1 cellular context compared by ENCODE assay signal in the genomic region with DNA sequence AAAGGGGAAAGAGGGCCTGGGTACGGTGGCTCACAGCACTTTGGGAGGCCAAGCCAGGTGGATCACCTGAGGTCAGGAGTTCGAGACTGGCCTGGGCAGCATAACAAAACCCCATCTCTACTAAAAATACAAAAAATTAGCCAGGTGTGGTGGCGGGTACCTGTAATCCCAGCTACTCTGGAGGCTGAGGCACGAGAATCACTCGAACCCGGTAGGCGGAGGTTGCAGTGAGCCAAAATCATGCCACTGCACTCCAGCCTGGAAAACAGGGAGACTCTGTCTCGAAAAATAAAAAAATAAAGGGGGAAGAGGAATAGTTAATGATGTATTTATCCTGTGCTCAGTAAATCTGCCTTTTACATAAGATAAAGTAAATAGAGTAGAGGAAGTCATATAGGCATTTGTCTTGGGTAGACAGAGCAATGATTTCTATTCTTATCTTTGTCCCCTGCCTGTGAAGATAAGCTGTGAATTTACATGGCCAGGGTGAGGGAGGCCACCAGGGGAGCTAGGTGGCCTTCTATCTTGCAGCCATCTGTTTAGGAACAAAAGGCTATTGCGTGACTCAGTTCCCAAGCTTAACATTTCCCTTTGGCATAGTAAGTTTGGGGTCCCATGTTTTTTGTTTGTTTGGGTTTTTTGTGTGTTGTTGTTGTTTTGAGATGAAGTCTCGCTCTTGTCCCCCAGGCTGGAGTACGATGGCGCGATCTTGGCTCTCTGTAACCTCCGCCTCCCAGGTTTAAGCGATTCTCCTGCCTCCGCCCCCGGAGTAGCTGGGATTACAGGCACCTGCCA.
TF ChIP-seq lines count a peak whose summit lies in the region.

No MANE protein-coding gene starts in this region.

TF ChIP-seq in HCT116, 20 proteins besides CTCF, POLR2A, EP300 and RAD21 (continued from another document):
- TF ChIP-seq CBX3 (IDR thresholded peaks at IDR 0.05; ENCODE audit: low read depth) (no peak), ELF1 (IDR thresholded peaks at IDR 0.05; ENCODE audit: borderline replicate concordance, low read depth) (no peak)
- TF ChIP-seq, protein P1, sequence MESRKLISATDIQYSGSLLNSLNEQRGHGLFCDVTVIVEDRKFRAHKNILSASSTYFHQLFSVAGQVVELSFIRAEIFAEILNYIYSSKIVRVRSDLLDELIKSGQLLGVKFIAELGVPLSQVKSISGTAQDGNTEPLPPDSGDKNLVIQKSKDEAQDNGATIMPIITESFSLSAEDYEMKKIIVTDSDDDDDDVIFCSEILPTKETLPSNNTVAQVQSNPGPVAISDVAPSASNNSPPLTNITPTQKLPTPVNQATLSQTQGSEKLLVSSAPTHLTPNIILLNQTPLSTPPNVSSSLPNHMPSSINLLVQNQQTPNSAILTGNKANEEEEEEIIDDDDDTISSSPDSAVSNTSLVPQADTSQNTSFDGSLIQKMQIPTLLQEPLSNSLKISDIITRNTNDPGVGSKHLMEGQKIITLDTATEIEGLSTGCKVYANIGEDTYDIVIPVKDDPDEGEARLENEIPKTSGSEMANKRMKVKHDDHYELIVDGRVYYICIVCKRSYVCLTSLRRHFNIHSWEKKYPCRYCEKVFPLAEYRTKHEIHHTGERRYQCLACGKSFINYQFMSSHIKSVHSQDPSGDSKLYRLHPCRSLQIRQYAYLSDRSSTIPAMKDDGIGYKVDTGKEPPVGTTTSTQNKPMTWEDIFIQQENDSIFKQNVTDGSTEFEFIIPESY (IDR thresholded peaks at IDR 0.05; ENCODE audit: extremely low read depth, insufficient replicate concordance, low read length): no peak
